ENCODE assay signal across 1 cellular context in genomic region chr18:36366994-36367839, GRCh38.
TF ChIP-seq lines count a peak whose summit lies in the region.

No MANE protein-coding gene starts in this region.

TF ChIP-seq in GM12878, 131 proteins besides CTCF, POLR2A, EP300 and RAD21 (continued from another document and continues in another):
- TF ChIP-seq ELK1 (IDR thresholded peaks at IDR 0.05; ENCODE audit: low read depth, low read length) (no peak), CUX1 (IDR thresholded peaks at IDR 0.05; ENCODE audit: insufficient replicate concordance, low read depth, low read length) (peak; percentile 99), RUNX3 (IDR thresholded peaks at IDR 0.05; ENCODE audit: low read length) (peak; percentile 42; the same call in 1 of the 2 replicates), NBN (IDR thresholded peaks at IDR 0.05) (peak; percentile 29), FOXM1 (IDR thresholded peaks at IDR 0.05; ENCODE audit: low read depth, low read length) (peak; percentile 31; the same call in 1 of the 2 replicates), MEF2B (IDR thresholded peaks at IDR 0.05; ENCODE audit: partially characterized antibody, poor library complexity, severe bottlenecking) (peak; percentile 99), TCF12 (IDR thresholded peaks at IDR 0.05; ENCODE audit: low read depth, low read length) (peak; percentile 62; the same call in 1 of the 2 replicates), MTA2 (IDR thresholded peaks at IDR 0.05; ENCODE audit: low read depth) (peak; percentile 44; the same call in 1 of the 2 replicates), SKIL (IDR thresholded peaks at IDR 0.05; ENCODE audit: low read depth, poor library complexity, severe bottlenecking) (peak; percentile 24), CBX3 (IDR thresholded peaks at IDR 0.05; ENCODE audit: borderline replicate concordance, low read depth) (no peak), ZNF24 (IDR thresholded peaks at IDR 0.05) (peak; percentile 62; the same call in 1 of the 2 replicates), POU2F2 (IDR thresholded peaks at IDR 0.05; ENCODE audit: borderline replicate concordance, low read depth, low read length) (no peak), MXI1 (IDR thresholded peaks at IDR 0.05; ENCODE audit: low read depth, low read length) (no peak), IKZF2 (IDR thresholded peaks at IDR 0.05) (peak; percentile 55 to 56), ZNF687 (IDR thresholded peaks at IDR 0.05) (peak; percentile 95), ATF7 (IDR thresholded peaks at IDR 0.05; ENCODE audit: low read depth) (peak; percentile 42), ATF2 (IDR thresholded peaks at IDR 0.05; ENCODE audit: low read length) (peak; percentile 68), SUZ12 (IDR thresholded peaks at IDR 0.05; ENCODE audit: unreplicated experiment) (no peak), ZBTB33 (IDR thresholded peaks at IDR 0.05) (peak; percentile 15; the same call in 1 of the 2 replicates), ZBTB4 (CRISPR knock-in tag; IDR thresholded peaks at IDR 0.05) (peak; percentile 15; the same call in 1 of the 2 replicates), BCLAF1 (IDR thresholded peaks at IDR 0.05) (0 out of 2 replicates have a peak, but pooled peaks have one; percentile 8), BCL3 (IDR thresholded peaks at IDR 0.05; ENCODE audit: borderline replicate concordance, insufficient read depth, low read depth, low read length, poor library complexity, severe bottlenecking) (peak; percentile 89)
